Comparison of ENCODE assay signal across 2 cellular contexts in genomic region chr11:119342023-119342300, GRCh38.
A peak's percentile ranks its signal among the peaks of the same experiment; 100 is the strongest.
TF ChIP-seq lines count a peak whose summit lies in the region.

No MANE protein-coding gene starts in this region.

TF ChIP-seq in HEK293, 187 proteins besides CTCF, POLR2A, EP300 and RAD21:
- TF ChIP-seq ZBTB17 (tag by site-specific recombination; IDR thresholded peaks at IDR 0.05): peak; percentile 49
- TF ChIP-seq ZFP41 (tag by site-specific recombination; IDR thresholded peaks at IDR 0.05; ENCODE audit: borderline replicate concordance): no peak

TF ChIP-seq in H1, 55 proteins besides CTCF, POLR2A, EP300 and RAD21:
- TF ChIP-seq CBX5 (IDR thresholded peaks at IDR 0.05; ENCODE audit: low read depth, low read length) (no peak), SP4 (IDR thresholded peaks at IDR 0.05; ENCODE audit: low read length) (no peak), SIX5 (IDR thresholded peaks at IDR 0.05; ENCODE audit: low read depth, low read length) (no peak), CHD7 (IDR thresholded peaks at IDR 0.05; ENCODE audit: insufficient replicate concordance, low read length) (no peak), BCL11A (IDR thresholded peaks at IDR 0.05; ENCODE audit: low read depth in 2 of 2, low read length in 2 of 2) (no peak), JUND (IDR thresholded peaks at IDR 0.05; ENCODE audit: low read length) (no peak), PHF8 (conservative IDR thresholded peaks at IDR 0.05; ENCODE audit: low read depth, low read length) (no peak), MAFK (IDR thresholded peaks at IDR 0.05; ENCODE audit: low read depth, low read length) (no peak), RXRA (IDR thresholded peaks at IDR 0.05; ENCODE audit: insufficient read depth, low read depth, low read length) (no peak), ZNF274 (IDR thresholded peaks at IDR 0.05; ENCODE audit: borderline replicate concordance, extremely low read depth, low read length) (no peak), CHD1 (IDR thresholded peaks at IDR 0.05; ENCODE audit: low read depth, low read length) (no peak)
- TF ChIP-seq, protein P1, sequence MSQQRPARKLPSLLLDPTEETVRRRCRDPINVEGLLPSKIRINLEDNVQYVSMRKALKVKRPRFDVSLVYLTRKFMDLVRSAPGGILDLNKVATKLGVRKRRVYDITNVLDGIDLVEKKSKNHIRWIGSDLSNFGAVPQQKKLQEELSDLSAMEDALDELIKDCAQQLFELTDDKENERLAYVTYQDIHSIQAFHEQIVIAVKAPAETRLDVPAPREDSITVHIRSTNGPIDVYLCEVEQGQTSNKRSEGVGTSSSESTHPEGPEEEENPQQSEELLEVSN (IDR thresholded peaks at IDR 0.05): no peak
